27 cellular contexts compared by ENCODE assay signal in genomic region chr20:57579898-57580447, GRCh38. TPM values are rescaled to one million over a fixed set of nuclear protein-coding genes. Genes with fewer than 3 reads are reported as not detected.
DNase-seq lines count a peak whose midpoint lies in the region; ATAC-seq, FAIRE-seq and TF ChIP-seq lines count a peak whose summit lies in the region.
"Had no signal": no experiment of that assay in that cellular context is flagged by ENCODE, and none has a peak within 500 bp of the region (broad histone marks: within the 10 kb centered on the region; RNA-seq: fewer than 3 reads in every experiment).

No MANE protein-coding gene starts in this region.

- H3K9me3 ChIP-seq in endothelial cell of umbilical vein (replicated peaks; ENCODE audit: control insufficient read depth, insufficient read depth, low read length) (no peaks in the 10 kb centered on the region), MG63 (no peaks in the 10 kb centered on the region), WERI-Rb-1 (ENCODE audit: severe bottlenecking) (no peaks in the 10 kb centered on the region), Peyer's patch (no peaks in the 10 kb centered on the region)
- H3K9me3 ChIP-seq: breast epithelium, Caco-2, pancreas, upper lobe of left lung had no signal

- intact Hi-C loops in endothelial cell of umbilical vein (cut with micrococcal nuclease): no loop called here

- H3K9me1 ChIP-seq in endothelial cell of umbilical vein (replicated peaks; ENCODE audit: control insufficient read depth, extremely low read depth, insufficient read depth, low read length): no peaks in the 10 kb centered on the region

- H3K36me3 ChIP-seq in endothelial cell of umbilical vein (ENCODE audit: control insufficient read depth in 2 of 2, extremely low read depth in 1 of 2, insufficient read depth in 2 of 2, low read length in 2 of 2) (no peaks in the 10 kb centered on the region), MG63 (no peaks in the 10 kb centered on the region), WERI-Rb-1 (no peaks in the 10 kb centered on the region), Peyer's patch (no peaks in the 10 kb centered on the region)
- H3K36me3 ChIP-seq: breast epithelium, pancreas, upper lobe of left lung had no signal

- H3K27me3 ChIP-seq in endothelial cell of umbilical vein (ENCODE audit: control insufficient read depth in 2 of 2, insufficient read depth in 2 of 2, low read length in 2 of 2) (peaks cover 4 to 7% of the 10 kb centered on the region in 2 experiments), MG63 (peaks cover 19% of the 10 kb centered on the region; the same call in 1 of the 2 replicates), WERI-Rb-1 (ENCODE audit: insufficient read depth, low read depth, severe bottlenecking) (no peaks in the 10 kb centered on the region), Peyer's patch (no peaks in the 10 kb centered on the region)

- no peak overlapping the region for H2AFZ ChIP-seq in endothelial cell of umbilical vein (ENCODE audit: low read depth, low read length)

- no peak overlapping the region for H3K27ac ChIP-seq in endothelial cell of umbilical vein (ENCODE audit: insufficient read depth, low read depth, low read length)
- no peak overlapping the region for H3K27ac ChIP-seq in WERI-Rb-1
- peak overlapping the region in 2 of 4 donors; percentile 83 to 88 for H3K27ac ChIP-seq in Peyer's patch
- H3K27ac ChIP-seq: breast epithelium, pancreas, skin epidermis, upper lobe of left lung had no signal

- H3K4me3 ChIP-seq in endothelial cell of umbilical vein (replicated peaks in 1 of 3; ENCODE audit: insufficient read depth in 1 of 3, low read depth in 1 of 3, low read length in 3 of 3) (no peak overlapping the region), MG63 (no peak overlapping the region), WERI-Rb-1 (ENCODE audit: low read depth, low read length) (no peak overlapping the region), Peyer's patch (no peak overlapping the region)
- H3K4me3 ChIP-seq: pancreas, skin epidermis, upper lobe of left lung had no signal

- peak; percentile 17 for DNase-seq in NCI-H748 (lab: John Stamatoyannopoulos, UW; ENCODE audit: unreplicated experiment)
- DNase-seq in NCI-H748 treated with DMSO at 0.1 percent for 48 hours (lab: John Stamatoyannopoulos, UW): no peak
- peak; percentile 52 for DNase-seq in endothelial cell of umbilical vein (ENCODE audit: low read depth, low spot score)
- DNase-seq in omental fat pad (ENCODE audit: low spot score): no peak
- no peak for DNase-seq in MG63
- DNase-seq in WERI-Rb-1: no peak
- no peak for DNase-seq in Peyer's patch
- DNase-seq: 8988T; activated CD4-positive, alpha-beta T cell treated with anti-CD3 and anti-CD28 coated beads, Interleukin-2, amount 10 ng/mL, durations not matched to agents 24 days and 14 days; activated CD8-positive, alpha-beta memory T cell treated with anti-CD3 and anti-CD28 coated beads, Interleukin-2, amount 10 ng/mL, durations not matched to agents 7 days and 5 days; activated naive CD8-positive, alpha-beta T cell treated with anti-CD3 and anti-CD28 coated beads, Interleukin-2, amount 10 ng/mL, durations not matched to agents 7 days and 5 days; Caco-2; cortex of kidney; H7; hippocampal formation; NCI-H1092 treated with DMSO at 0.1 percent for 48 hours; NCI-H524 treated with DMSO at 0.1 percent for 48 hours; pancreas; SHP77; stimulated activated CD4-positive, alpha-beta T cell treated with anti-CD3 and anti-CD28 coated beads, Interleukin-4, amount 100 ng/mL, for 1 hour; T-cell; upper lobe of left lung had no signal

- H3K4me1 ChIP-seq in endothelial cell of umbilical vein (ENCODE audit: control insufficient read depth, extremely low read depth, insufficient read depth, low read length) (no peaks in the 10 kb centered on the region), Peyer's patch (peaks cover 0 to 35% (median 0%) of the 10 kb centered on the region in 4 donors)
- H3K4me1 ChIP-seq: breast epithelium, Caco-2, pancreas had no signal

- peak; percentile 27 for ATAC-seq in omental fat pad (ENCODE audit: low FRiP score)
- no peak for ATAC-seq in HG03469 (IDR thresholded peaks at IDR 0.05; ENCODE audit: unreplicated experiment)
- ATAC-seq: activated CD8-positive, alpha-beta memory T cell treated with anti-CD3 and anti-CD28 coated beads, Interleukin-2, amount 10 ng/mL, durations not matched to agents 7 days and 5 days; pancreas; T-cell had no signal

- no peak overlapping the region for H3K9ac ChIP-seq in endothelial cell of umbilical vein (replicated peaks; ENCODE audit: extremely low read depth, insufficient read depth, low read length)

- TF ChIP-seq CTCF in endothelial cell of umbilical vein (IDR thresholded peaks at IDR 0.05; ENCODE audit: extremely low read depth in 1 of 2, insufficient read depth in 1 of 2, low read depth in 1 of 2, low read length in 2 of 2) (no peak), omental fat pad (IDR thresholded peaks at IDR 0.05) (no peak), WERI-Rb-1 (IDR thresholded peaks at IDR 0.05; ENCODE audit: low read depth, low read length) (no peak), Peyer's patch (IDR thresholded peaks at IDR 0.05) (no peak)

- BruUV-seq in endothelial cell of umbilical vein (replicated peaks; lab: Mats Ljungman, UMichigan): no TSS peak

- POLR2A ChIA-PET in endothelial cell of umbilical vein (lab: Charles Lee): no interaction called here

- dilution Hi-C loops in endothelial cell of umbilical vein (cut with MboI; ENCODE audit: extremely low pct_ligation_motif_present, low sequenced_read_pairs): no loop called here

- CTCF ChIA-PET in endothelial cell of umbilical vein (lab: Charles Lee): interaction anchor here (1.2 kb wide), 1 partner anchor 14 kb away, joined by 5 read pairs; no protein-coding TSS in a partner anchor

- no peak for FAIRE-seq in endothelial cell of umbilical vein (lab: Jason Lieb, UNC)
- FAIRE-seq: pancreas had no signal

- no peak overlapping the region for H3K4me2 ChIP-seq in endothelial cell of umbilical vein (ENCODE audit: insufficient read depth, low read length)

- no peak for TF ChIP-seq POLR2A in endothelial cell of umbilical vein (IDR thresholded peaks at IDR 0.05; ENCODE audit: low read depth, low read length)
- TF ChIP-seq POLR2A in Peyer's patch (IDR thresholded peaks at IDR 0.05): no peak

- H4K20me1 ChIP-seq in endothelial cell of umbilical vein (replicated peaks; ENCODE audit: control insufficient read depth, extremely low read depth, insufficient read depth, low read length): no peaks in the 10 kb centered on the region

- H3K79me2 ChIP-seq in endothelial cell of umbilical vein (ENCODE audit: control insufficient read depth, insufficient read depth, low read length): no peaks in the 10 kb centered on the region

TF ChIP-seq in endothelial cell of umbilical vein, 7 proteins besides CTCF, POLR2A, EP300 and RAD21:
- no peak for TF ChIP-seq MYC (IDR thresholded peaks at IDR 0.05; ENCODE audit: low read depth, low read length)
- peak; percentile 58 for TF ChIP-seq EZH2 (IDR thresholded peaks at IDR 0.05; ENCODE audit: borderline replicate concordance, low read depth, low read length, severe bottlenecking)

RNA-seq across cellular contexts. Expression of gene PCK1, which starts 19.1 kb away (rescaled TPM):
- total RNA-seq in endothelial cell of umbilical vein (not detected in 2 replicates), omental fat pad (100 to 1,000 TPM; 103 to 386 (median 203) TPM), Peyer's patch (1,000 to 10,000 TPM in 1 of 4 donors, 100 to 1,000 TPM in 2, 10 to 100 TPM in 1; 98.2 to 2,194 (median 572) TPM)
- not detected in 2 replicates for polyA plus RNA-seq in endothelial cell of umbilical vein
- polyA plus RNA-seq in endothelial cell of umbilical vein (2011; cell fraction: cytosol; rRNA removed): not detected in 2 replicates
- not detected in 2 replicates for polyA plus RNA-seq in endothelial cell of umbilical vein (2011; cell fraction: nucleus; rRNA removed)
- polyA plus RNA-seq in endothelial cell of umbilical vein (2012): not detected in 2 replicates
- polyA minus RNA-seq in endothelial cell of umbilical vein: not detected in 2 replicates
- polyA minus RNA-seq in endothelial cell of umbilical vein (2011; cell fraction: cytosol; rRNA and poly(A)+ RNA removed): not detected
- polyA minus RNA-seq in endothelial cell of umbilical vein (2011; cell fraction: nucleus; rRNA and poly(A)+ RNA removed): not detected in 2 replicates
- not detected in 2 replicates for total RNA-seq in MG63 (2014; rRNA removed; shearing (Covaris generic); ENCODE audit: low replicate concordance)
- total RNA-seq: activated CD4-positive, alpha-beta T cell treated with anti-CD3 and anti-CD28 coated beads, Interleukin-2, amount 10 ng/mL, durations not matched to agents 24 days and 14 days; activated CD8-positive, alpha-beta memory T cell treated with anti-CD3 and anti-CD28 coated beads, Interleukin-2, amount 10 ng/mL, durations not matched to agents 7 days and 5 days; activated naive CD8-positive, alpha-beta T cell treated with anti-CD3 and anti-CD28 coated beads, Interleukin-2, amount 10 ng/mL, durations not matched to agents 7 days and 5 days; Caco-2; H7; LHCN-M2; lung microvascular endothelial cell had no signal

RNA-seq across cellular contexts. Expression of gene ZBP1, which starts 40.3 kb away (rescaled TPM):
- total RNA-seq in endothelial cell of umbilical vein (not detected in 2 replicates), omental fat pad (under 1 TPM in 3 of 4 donors, not detected in 1; 0.28 to 0.84 (median 0.56) TPM), Peyer's patch (10 to 100 TPM in 1 of 4 donors, 1 to 10 TPM in 2, not detected in 1; 2.3 to 14.0 (median 9.8) TPM)
- not detected in 2 replicates for polyA plus RNA-seq in endothelial cell of umbilical vein
- polyA plus RNA-seq in endothelial cell of umbilical vein (2011; cell fraction: cytosol; rRNA removed): not detected in 2 replicates
- not detected in 2 replicates for polyA plus RNA-seq in endothelial cell of umbilical vein (2011; cell fraction: nucleus; rRNA removed)
- polyA plus RNA-seq in endothelial cell of umbilical vein (2012): not detected in 2 replicates
- not detected in 2 replicates for polyA minus RNA-seq in endothelial cell of umbilical vein
- not detected for polyA minus RNA-seq in endothelial cell of umbilical vein (2011; cell fraction: cytosol; rRNA and poly(A)+ RNA removed)
- not detected in 2 replicates for polyA minus RNA-seq in endothelial cell of umbilical vein (2011; cell fraction: nucleus; rRNA and poly(A)+ RNA removed)
- total RNA-seq in MG63 (2014; rRNA removed; shearing (Covaris generic); ENCODE audit: low replicate concordance): not detected in 2 replicates
- total RNA-seq: Caco-2, H7, LHCN-M2, lung microvascular endothelial cell had no signal

RNA-seq across cellular contexts. Expression of gene CTCFL, which starts 55.0 kb away (rescaled TPM):
- total RNA-seq in endothelial cell of umbilical vein (not detected in 2 replicates), omental fat pad (not detected), Peyer's patch (not detected)
- polyA plus RNA-seq in endothelial cell of umbilical vein: not detected in 2 replicates
- polyA plus RNA-seq in endothelial cell of umbilical vein (2011; cell fraction: cytosol; rRNA removed): not detected in 2 replicates
- not detected in 2 replicates for polyA plus RNA-seq in endothelial cell of umbilical vein (2011; cell fraction: nucleus; rRNA removed)
- polyA plus RNA-seq in endothelial cell of umbilical vein (2012): not detected in 2 replicates
- polyA minus RNA-seq in endothelial cell of umbilical vein: 1.9 and 4.4 TPM in 2 replicates
- polyA minus RNA-seq in endothelial cell of umbilical vein (2011; cell fraction: cytosol; rRNA and poly(A)+ RNA removed): not detected
- polyA minus RNA-seq in endothelial cell of umbilical vein (2011; cell fraction: nucleus; rRNA and poly(A)+ RNA removed): not detected in 2 replicates
- total RNA-seq in MG63 (2014; rRNA removed; shearing (Covaris generic); ENCODE audit: low replicate concordance): not detected in 2 replicates
- total RNA-seq: activated CD4-positive, alpha-beta T cell treated with anti-CD3 and anti-CD28 coated beads, Interleukin-2, amount 10 ng/mL, durations not matched to agents 24 days and 14 days; activated CD8-positive, alpha-beta memory T cell treated with anti-CD3 and anti-CD28 coated beads, Interleukin-2, amount 10 ng/mL, durations not matched to agents 7 days and 5 days; activated naive CD8-positive, alpha-beta T cell treated with anti-CD3 and anti-CD28 coated beads, Interleukin-2, amount 10 ng/mL, durations not matched to agents 7 days and 5 days; breast epithelium; Caco-2; LHCN-M2; lung microvascular endothelial cell had no signal
- polyA plus RNA-seq: pancreas had no signal

Comparison
In these comparisons a context has a peak if more than half of its experiments do, and no peak if none do; other contexts are left out.
1. DNase-seq: peak in NCI-H748 (single experiment) and endothelial cell of umbilical vein (single experiment); none in NCI-H748 treated with DMSO at 0.1 percent for 48 hours (single experiment), omental fat pad (single experiment), MG63 (single experiment), WERI-Rb-1 (single experiment) and Peyer's patch (0 of 3).
2. RNA of gene PCK1, which starts 19.1 kb away (total RNA-seq): 98.2 to 2,194 TPM in Peyer's patch and 103 to 386 TPM in omental fat pad; not detected in endothelial cell of umbilical vein and not detected in MG63; every median in the first group is over 10 times any median in the second.